In the genomic region with DNA sequence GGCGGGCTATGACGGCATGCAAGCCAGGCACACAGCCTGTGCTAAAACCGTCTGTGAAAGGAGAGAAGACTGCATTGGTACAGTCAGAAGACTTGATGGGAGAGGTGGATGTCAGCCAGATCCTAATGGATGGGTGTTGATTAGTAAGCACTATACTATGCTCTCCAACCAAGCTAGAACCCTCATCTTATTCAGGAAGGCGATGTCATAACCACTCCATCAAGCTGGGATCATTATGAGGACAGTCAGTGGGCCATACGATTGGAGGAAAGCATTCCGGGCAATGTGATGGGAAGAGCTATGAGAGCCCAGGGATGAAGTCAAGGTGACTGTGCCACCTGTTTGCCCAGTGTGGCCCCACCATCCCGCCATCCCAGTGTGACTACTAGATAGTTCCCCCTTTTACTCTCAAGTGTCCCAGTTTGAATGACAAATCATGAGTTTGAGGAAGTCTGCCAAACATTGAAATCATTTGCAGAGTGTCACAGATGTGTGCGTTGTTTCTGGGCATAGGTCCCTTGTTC, we compare ENCODE assay signal across 1 cellular context.
TF ChIP-seq lines count a peak whose summit lies in the region.

No MANE protein-coding gene starts in this region.

TF ChIP-seq in SK-N-SH, 30 proteins besides CTCF, POLR2A, EP300 and RAD21 (continued from another document):
- TF ChIP-seq, protein P1, sequence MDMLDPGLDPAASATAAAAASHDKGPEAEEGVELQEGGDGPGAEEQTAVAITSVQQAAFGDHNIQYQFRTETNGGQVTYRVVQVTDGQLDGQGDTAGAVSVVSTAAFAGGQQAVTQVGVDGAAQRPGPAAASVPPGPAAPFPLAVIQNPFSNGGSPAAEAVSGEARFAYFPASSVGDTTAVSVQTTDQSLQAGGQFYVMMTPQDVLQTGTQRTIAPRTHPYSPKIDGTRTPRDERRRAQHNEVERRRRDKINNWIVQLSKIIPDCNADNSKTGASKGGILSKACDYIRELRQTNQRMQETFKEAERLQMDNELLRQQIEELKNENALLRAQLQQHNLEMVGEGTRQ (IDR thresholded peaks at IDR 0.05; ENCODE audit: borderline replicate concordance, low read depth, low read length): no peak
- TF ChIP-seq FOXM1 (IDR thresholded peaks at IDR 0.05; ENCODE audit: low read depth) (no peak), TAF1 (IDR thresholded peaks at IDR 0.05; ENCODE audit: borderline replicate concordance, low read depth, low read length) (no peak)
- TF ChIP-seq, protein P2, sequence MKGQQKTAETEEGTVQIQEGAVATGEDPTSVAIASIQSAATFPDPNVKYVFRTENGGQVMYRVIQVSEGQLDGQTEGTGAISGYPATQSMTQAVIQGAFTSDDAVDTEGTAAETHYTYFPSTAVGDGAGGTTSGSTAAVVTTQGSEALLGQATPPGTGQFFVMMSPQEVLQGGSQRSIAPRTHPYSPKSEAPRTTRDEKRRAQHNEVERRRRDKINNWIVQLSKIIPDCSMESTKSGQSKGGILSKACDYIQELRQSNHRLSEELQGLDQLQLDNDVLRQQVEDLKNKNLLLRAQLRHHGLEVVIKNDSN (IDR thresholded peaks at IDR 0.05; ENCODE audit: borderline replicate concordance, low read depth): no peak
